16 cellular contexts compared by ENCODE assay signal in genomic region chr1:22229374-22229773, GRCh38.
DNase-seq lines count a peak whose midpoint lies in the region; ATAC-seq and TF ChIP-seq lines count a peak whose summit lies in the region.
"Had no signal": no experiment of that assay in that cellular context is flagged by ENCODE, and none has a peak within 500 bp of the region (broad histone marks: within the 10 kb centered on the region; RNA-seq: fewer than 3 reads in every experiment).

No MANE protein-coding gene starts in this region.

- CTCF ChIA-PET in RWPE1 (lab: Yijun Ruan, JAX) = no interaction called here
- CTCF ChIA-PET in activated CD8-positive, alpha-beta T cell treated with anti-CD3 and anti-CD28 coated beads for 36 hours (lab: Charles Lee) = no interaction called here

- H3K9me3 Mint-ChIP-seq in activated CD8-positive, alpha-beta T cell treated with anti-CD3 and anti-CD28 coated beads for 36 hours = no peaks in the 10 kb centered on the region
- H3K9me3 Mint-ChIP-seq: activated T-helper 2 cell treated with anti-CD3 and anti-CD28 coated beads, Interferon-gamma antibody, Interleukin-2, Interleukin-4, amounts not matched to agents 10 μg/mL and 5 μg/mL and 100 μg/mL, durations not matched to agents 14 hours and 24 hours and 36 hours had no signal

- DNase-seq in H7 = peak; percentile 71
- DNase-seq in RWPE1 (ENCODE audit: low spot score) = peak; percentile 42
- DNase-seq in epithelial cell of proximal tubule (ENCODE audit: low read depth) = peak; percentile 13
- DNase-seq in non-pigmented ciliary epithelial cell (ENCODE audit: low read depth) = peak; percentile 2
- DNase-seq in stimulated activated CD4-positive, alpha-beta T cell treated with anti-CD3 and anti-CD28 coated beads, Interleukin-4, amount 100 ng/mL, for 24 hours = no peak
- no peak for DNase-seq in activated CD8-positive, alpha-beta T cell treated with anti-CD3 and anti-CD28 coated beads for 36 hours
- DNase-seq in germinal center (ENCODE audit: low spot score) = no peak
- no peak for DNase-seq in Peyer's patch
- DNase-seq: anterior cingulate cortex; DMS 273 treated with DMSO at 0.1 percent for 48 hours; dorsolateral prefrontal cortex; NCI-H2227 treated with DMSO at 0.1 percent for 48 hours; stimulated activated naive CD4-positive, alpha-beta T cell; upper lobe of left lung had no signal

- no peaks in the 10 kb centered on the region for H3K9me3 ChIP-seq in Peyer's patch
- H3K9me3 ChIP-seq: upper lobe of left lung had no signal

- H3K4me3 ChIP-seq in H7 (ENCODE audit: insufficient read depth, low read depth, low read length) = no peak overlapping the region
- no peak overlapping the region for H3K4me3 ChIP-seq in epithelial cell of proximal tubule (ENCODE audit: low read depth, low read length)
- H3K4me3 ChIP-seq in Peyer's patch = no peak overlapping the region
- H3K4me3 ChIP-seq: dorsolateral prefrontal cortex, upper lobe of left lung had no signal

- H3K27ac Mint-ChIP-seq in activated CD8-positive, alpha-beta T cell treated with anti-CD3 and anti-CD28 coated beads for 36 hours = no peak overlapping the region
- H3K27ac Mint-ChIP-seq: activated T-helper 2 cell treated with anti-CD3 and anti-CD28 coated beads, Interferon-gamma antibody, Interleukin-2, Interleukin-4, amounts not matched to agents 10 μg/mL and 5 μg/mL and 100 μg/mL, durations not matched to agents 14 hours and 24 hours and 36 hours had no signal

- H3K27ac ChIP-seq in RWPE1 (peak overlapping the region; percentile 88), Peyer's patch (no peak overlapping the region)
- H3K27ac ChIP-seq: dorsolateral prefrontal cortex, upper lobe of left lung had no signal

- POLR2A ChIA-PET in RWPE1 (lab: Yijun Ruan, JAX; ENCODE audit: low non-redundant PET) = no interaction called here
- POLR2A ChIA-PET in activated CD8-positive, alpha-beta T cell treated with anti-CD3 and anti-CD28 coated beads for 36 hours (lab: Charles Lee) = no interaction called here

- no peaks in the 10 kb centered on the region for H3K4me1 Mint-ChIP-seq in activated CD8-positive, alpha-beta T cell treated with anti-CD3 and anti-CD28 coated beads for 36 hours (ENCODE audit: low read depth)

- H3K27me3 ChIP-seq in H7 (ENCODE audit: control insufficient read depth, insufficient read depth, low read length) (no peaks in the 10 kb centered on the region), Peyer's patch (no peaks in the 10 kb centered on the region)
- H3K27me3 ChIP-seq: upper lobe of left lung had no signal

- H3K36me3 ChIP-seq in H7 (replicated peaks; ENCODE audit: control insufficient read depth, insufficient read depth, low read length) (no peaks in the 10 kb centered on the region), Peyer's patch (no peaks in the 10 kb centered on the region)
- H3K36me3 ChIP-seq: upper lobe of left lung had no signal

- no peak for TF ChIP-seq POLR2A in Peyer's patch (IDR thresholded peaks at IDR 0.05)

- no peak for ATAC-seq in activated CD8-positive, alpha-beta T cell treated with anti-CD3 and anti-CD28 coated beads for 36 hours
- ATAC-seq: HepG2 had no signal

- H3K4me3 Mint-ChIP-seq in activated CD8-positive, alpha-beta T cell treated with anti-CD3 and anti-CD28 coated beads for 36 hours = no peak overlapping the region

- intact Hi-C loops in activated CD8-positive, alpha-beta T cell treated with anti-CD3 and anti-CD28 coated beads for 36 hours (cut with micrococcal nuclease) = no loop called here

- no peak for TF ChIP-seq CTCF in RWPE1 (conservative IDR thresholded peaks at IDR 0.05; ENCODE audit: low read depth)
- no peak for TF ChIP-seq CTCF in epithelial cell of proximal tubule (conservative IDR thresholded peaks at IDR 0.05; ENCODE audit: low read depth, low read length)
- TF ChIP-seq CTCF in activated CD8-positive, alpha-beta T cell treated with anti-CD3 and anti-CD28 coated beads for 36 hours (IDR thresholded peaks at IDR 0.05) = no peak
- no peak for TF ChIP-seq CTCF in Peyer's patch (IDR thresholded peaks at IDR 0.05)

- no peaks in the 10 kb centered on the region for H3K4me1 ChIP-seq in Peyer's patch

- H3K27me3 Mint-ChIP-seq in activated CD8-positive, alpha-beta T cell treated with anti-CD3 and anti-CD28 coated beads for 36 hours = peaks cover 5% of the 10 kb centered on the region

- H3K36me3 Mint-ChIP-seq in activated CD8-positive, alpha-beta T cell treated with anti-CD3 and anti-CD28 coated beads for 36 hours (ENCODE audit: low read depth) = no peaks in the 10 kb centered on the region

Comparison
In these comparisons a context has a peak if more than half of its experiments do, and no peak if none do; other contexts are left out.
1. DNase-seq: peak in H7 (single experiment), RWPE1 (single experiment), epithelial cell of proximal tubule (single experiment) and non-pigmented ciliary epithelial cell (single experiment); none in stimulated activated CD4-positive, alpha-beta T cell treated with anti-CD3 and anti-CD28 coated beads, Interleukin-4, amount 100 ng/mL, for 24 hours (single experiment), activated CD8-positive, alpha-beta T cell treated with anti-CD3 and anti-CD28 coated beads for 36 hours (single experiment), germinal center (single experiment) and Peyer's patch (0 of 3).